35 cellular contexts compared by ENCODE assay signal in genomic region chr6:31933537-31933936, GRCh38. TPM values are rescaled to one million over a fixed set of nuclear protein-coding genes. Genes with fewer than 3 reads are reported as not detected.
"Had no signal": no experiment of that assay in that cellular context is flagged by ENCODE, and none has a peak within 500 bp of the region (broad histone marks: within the 10 kb centered on the region; RNA-seq: fewer than 3 reads in every experiment).

No MANE protein-coding gene starts in this region.

- H3K4me1 ChIP-seq: adrenal gland, body of pancreas, breast epithelium had no signal

- H3K9me3 ChIP-seq: adrenal gland, body of pancreas, breast epithelium had no signal

- H3K27ac Mint-ChIP-seq: activated B cell treated with CpG ODN at 0.5 μM for 24 hours; activated CD4-positive, alpha-beta memory T cell treated with anti-CD3 and anti-CD28 coated beads for 36 hours; activated naive CD4-positive, alpha-beta T cell treated with anti-CD3 and anti-CD28 coated beads for 36 hours; activated naive CD4-positive, alpha-beta T cell treated with anti-CD3 and anti-CD28 coated beads, Interleukin-2, amount 50 U/mL, for 72 hours; activated T-helper 1 cell treated with anti-CD3 and anti-CD28 coated beads, Interleukin-12 subunit alpha, Interleukin-12 subunit beta, Interleukin-2, Interleukin-4 antibody, amounts not matched to agents 30 ng/mL and 10 ng/mL and 1 ng/mL, durations not matched to agents 14 hours and 24 hours and 36 hours had no signal

- DNase-seq: activated B cell treated with CpG ODN at 0.5 μM for 24 hours; activated CD4-positive, alpha-beta memory T cell treated with anti-CD3 and anti-CD28 coated beads for 36 hours; activated CD4-positive, alpha-beta T cell treated with anti-CD3 and anti-CD28 coated beads for 4 hours; activated CD4-positive, alpha-beta T cell treated with anti-CD3 and anti-CD28 coated beads, Interleukin-2, amount 50 U/mL, for 1 hour; activated CD4-positive, CD25-positive, alpha-beta regulatory T cell treated with anti-CD3 and anti-CD28 coated beads, Interleukin-2, amount 50 U/mL, for 72 hours; activated CD8-positive, alpha-beta memory T cell treated with anti-CD3 and anti-CD28 coated beads, Interleukin-2, amount 50 U/mL, for 4 hours; activated gamma-delta T cell treated with Interleukin-2 at 50 U/mL for 16 hours; activated naive CD4-positive, alpha-beta T cell treated with anti-CD3 and anti-CD28 coated beads for 36 hours; activated T-cell treated with anti-CD3 and anti-CD28 coated beads for 4 hours; activated T-cell treated with anti-CD3 and anti-CD28 coated beads, Interleukin-2, amount 50 U/mL, for 4 hours; adrenal gland; body of pancreas; caudate nucleus; NCI-H1092 treated with DMSO at 0.1 percent for 48 hours; NCI-H1417; NCI-H146; NCI-H187; NCI-H2081; NCI-H226; NCI-H446 treated with DMSO at 0.1 percent for 48 hours; NCI-H524; NCI-H69; PC-3; SW 1271; T-helper 1 cell; T-helper 2 cell; T-helper 9 cell had no signal

- H3K4me3 Mint-ChIP-seq: activated B cell treated with CpG ODN at 0.5 μM for 24 hours; activated CD4-positive, alpha-beta memory T cell treated with anti-CD3 and anti-CD28 coated beads for 36 hours; activated naive CD4-positive, alpha-beta T cell treated with anti-CD3 and anti-CD28 coated beads for 36 hours; activated T-cell treated with anti-CD3 and anti-CD28 coated beads, Interleukin-2, amount 50 U/mL, for 4 hours; activated T-helper 1 cell treated with anti-CD3 and anti-CD28 coated beads, Interleukin-12 subunit alpha, Interleukin-12 subunit beta, Interleukin-2, Interleukin-4 antibody, amounts not matched to agents 30 ng/mL and 10 ng/mL and 1 ng/mL, durations not matched to agents 14 hours and 24 hours and 36 hours had no signal

- H3K4me1 Mint-ChIP-seq: activated B cell treated with CpG ODN at 0.5 μM for 24 hours had no signal

- ATAC-seq: activated naive CD4-positive, alpha-beta T cell treated with anti-CD3 and anti-CD28 coated beads, Interleukin-2, amount 50 U/mL, for 72 hours; activated T-cell treated with anti-CD3 and anti-CD28 coated beads, Interleukin-2, amount 50 U/mL, for 4 hours; body of pancreas; PC-3; Right ventricle myocardium inferior had no signal

- H3K4me3 ChIP-seq: adrenal gland, body of pancreas, breast epithelium had no signal

- H3K9me3 Mint-ChIP-seq: activated B cell treated with CpG ODN at 0.5 μM for 24 hours; activated CD4-positive, alpha-beta memory T cell treated with anti-CD3 and anti-CD28 coated beads for 36 hours; activated naive CD4-positive, alpha-beta T cell treated with anti-CD3 and anti-CD28 coated beads for 36 hours; activated naive CD4-positive, alpha-beta T cell treated with anti-CD3 and anti-CD28 coated beads, Interleukin-2, amount 50 U/mL, for 72 hours; activated T-cell treated with anti-CD3 and anti-CD28 coated beads, Interleukin-2, amount 50 U/mL, for 4 hours; activated T-helper 1 cell treated with anti-CD3 and anti-CD28 coated beads, Interleukin-12 subunit alpha, Interleukin-12 subunit beta, Interleukin-2, Interleukin-4 antibody, amounts not matched to agents 30 ng/mL and 10 ng/mL and 1 ng/mL, durations not matched to agents 14 hours and 24 hours and 36 hours had no signal

- H3K36me3 ChIP-seq: adrenal gland, breast epithelium had no signal

- H3K36me3 Mint-ChIP-seq: activated CD4-positive, alpha-beta memory T cell treated with anti-CD3 and anti-CD28 coated beads for 36 hours; activated naive CD4-positive, alpha-beta T cell treated with anti-CD3 and anti-CD28 coated beads, Interleukin-2, amount 50 U/mL, for 72 hours had no signal

- H3K27ac ChIP-seq: adrenal gland, body of pancreas, breast epithelium, RWPE1, VCaP had no signal

- FAIRE-seq: astrocyte, RCC 7860 had no signal

- H3K27me3 ChIP-seq: adrenal gland, body of pancreas, breast epithelium had no signal

RNA-seq across cellular contexts. Expression of gene C2, which starts 6.0 kb away (rescaled TPM):
- total RNA-seq: PC-3 had no signal

RNA-seq across cellular contexts. Expression of gene CFB, which starts 12.4 kb away (rescaled TPM):
- total RNA-seq: activated B cell treated with CpG ODN at 0.5 μM for 24 hours, PC-3 had no signal
